In the genomic region with DNA sequence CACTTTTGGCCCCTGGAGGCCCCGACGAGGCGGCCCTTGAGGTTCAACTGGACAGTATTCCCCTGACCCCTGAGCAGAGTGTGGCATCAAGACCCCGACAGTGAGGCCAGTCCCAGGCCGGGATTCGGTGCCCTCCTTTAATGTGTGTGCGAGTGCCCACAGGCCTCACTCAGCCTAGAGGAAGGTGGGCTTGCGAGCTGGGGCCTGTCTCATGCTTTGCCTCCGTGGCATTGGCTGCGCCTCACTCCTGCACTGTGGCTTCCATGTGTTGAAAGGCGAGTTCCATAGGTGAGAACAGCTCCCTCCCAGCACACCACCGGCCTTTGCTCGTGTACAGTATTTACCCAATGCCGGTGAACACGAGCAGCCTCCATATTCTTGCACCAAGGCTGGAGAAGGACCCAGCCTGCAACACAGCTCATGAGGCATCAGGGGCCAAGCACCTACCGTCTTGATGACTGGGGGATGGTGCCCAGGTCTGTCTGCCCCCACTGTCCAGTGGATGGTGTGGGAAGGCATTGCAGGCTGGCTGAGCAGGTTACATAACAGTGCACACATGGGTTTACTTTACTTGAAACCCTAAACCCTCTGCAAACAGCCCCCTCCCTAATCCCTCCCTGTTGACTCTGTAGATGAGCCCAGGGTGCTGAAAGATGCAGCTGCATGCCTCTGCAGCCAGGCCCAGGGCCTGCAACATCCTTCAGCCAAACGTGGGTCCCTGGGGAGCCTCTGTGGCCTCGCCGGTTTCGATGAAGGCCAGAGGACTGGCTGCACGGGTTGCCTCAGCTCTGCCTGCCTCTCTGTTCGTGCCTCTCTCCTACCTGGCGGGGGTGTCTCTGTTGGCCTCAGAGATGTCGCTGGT, we compare ENCODE assay signal across 10 cellular contexts.
DNase-seq lines count a peak whose midpoint lies in the region; ATAC-seq and TF ChIP-seq lines count a peak whose summit lies in the region.
"Had no signal": no experiment of that assay in that cellular context is flagged by ENCODE, and none has a peak within 500 bp of the region (broad histone marks: within the 10 kb centered on the region; RNA-seq: fewer than 3 reads in every experiment).

No MANE protein-coding gene starts in this region.

- H3K4me3 Mint-ChIP-seq in glutamatergic neuron (ENCODE audit: unreplicated experiment): no peak overlapping the region
- H3K4me3 Mint-ChIP-seq: CD8-positive, alpha-beta T cell had no signal

- peaks cover 2% of the 10 kb centered on the region for H3K27me3 Mint-ChIP-seq in glutamatergic neuron (ENCODE audit: unreplicated experiment)

- H3K9me3 ChIP-seq in tibial nerve: no peaks in the 10 kb centered on the region

- no peaks in the 10 kb centered on the region for H3K27me3 ChIP-seq in tibial nerve

- TF ChIP-seq CTCF in glutamatergic neuron (IDR thresholded peaks at IDR 0.05; ENCODE audit: partially characterized antibody, unreplicated experiment) (no peak), tibial nerve (IDR thresholded peaks at IDR 0.05) (no peak)

- peaks cover 8% of the 10 kb centered on the region for H3K9me3 Mint-ChIP-seq in glutamatergic neuron (ENCODE audit: unreplicated experiment)
- H3K9me3 Mint-ChIP-seq: CD8-positive, alpha-beta T cell had no signal

- no peak for TF ChIP-seq EP300 in tibial nerve (IDR thresholded peaks at IDR 0.05)

- H3K36me3 ChIP-seq in tibial nerve: no peaks in the 10 kb centered on the region

- no peak for ATAC-seq in activated CD4-positive, CD25-positive, alpha-beta regulatory T cell treated with anti-CD3 and anti-CD28 coated beads, Interleukin-2, amount 50 U/mL, for 24 hours
- ATAC-seq: CD8-positive, alpha-beta T cell had no signal

- H3K4me1 Mint-ChIP-seq in glutamatergic neuron (ENCODE audit: low read depth, unreplicated experiment): peaks cover 38% of the 10 kb centered on the region

- peak; percentile 23 for DNase-seq in activated CD4-positive, CD25-positive, alpha-beta regulatory T cell treated with anti-CD3 and anti-CD28 coated beads, Interleukin-2, amount 50 U/mL, for 72 hours
- peak; percentile 70 for DNase-seq in NCI-H2029 treated with DMSO at 0.1 percent for 48 hours (lab: John Stamatoyannopoulos, UW)
- peak; percentile 66 for DNase-seq in glutamatergic neuron
- peak; percentile 30 to 49 for DNase-seq in tibial nerve (ENCODE audit: low spot score in 2 of 2)
- no peak for DNase-seq in stimulated activated CD4-positive, alpha-beta T cell treated with anti-CD3 and anti-CD28 coated beads, Interleukin-12 subunit alpha, Interleukin-12 subunit beta, amount 100 ng/mL, for 4 hours
- no peak for DNase-seq in stimulated activated CD4-positive, alpha-beta T cell treated with anti-CD3 and anti-CD28 coated beads, Interleukin-4, amount 100 ng/mL, for 1 hour
- DNase-seq in NCI-H1048 (lab: John Stamatoyannopoulos, UW): no peak
- DNase-seq: activated CD4-positive, alpha-beta T cell treated with anti-CD3 and anti-CD28 coated beads for 1 hour had no signal

- no peak overlapping the region for H3K27ac Mint-ChIP-seq in glutamatergic neuron (ENCODE audit: unreplicated experiment)
- H3K27ac Mint-ChIP-seq: CD8-positive, alpha-beta T cell had no signal

- no peak overlapping the region for H3K27ac ChIP-seq in tibial nerve

- 76% methylated on average over 18 to 21 of the region's 24 CpGs for WGBS in tibial nerve, 2 donors

- peaks cover 8% of the 10 kb centered on the region for H3K36me3 Mint-ChIP-seq in glutamatergic neuron (ENCODE audit: unreplicated experiment)
- H3K36me3 Mint-ChIP-seq: CD8-positive, alpha-beta T cell had no signal

- peaks cover 0 to 25% (median 4%) of the 10 kb centered on the region in 4 donors for H3K4me1 ChIP-seq in tibial nerve

- no peak overlapping the region for H3K4me3 ChIP-seq in tibial nerve

- TF ChIP-seq POLR2A in tibial nerve (IDR thresholded peaks at IDR 0.05): no peak

Comparison
In these comparisons a context has a peak if more than half of its experiments do, and no peak if none do; other contexts are left out.
1. DNase-seq: peak in activated CD4-positive, CD25-positive, alpha-beta regulatory T cell treated with anti-CD3 and anti-CD28 coated beads, Interleukin-2, amount 50 U/mL, for 72 hours (single experiment), NCI-H2029 treated with DMSO at 0.1 percent for 48 hours (single experiment), glutamatergic neuron (single experiment) and tibial nerve (2 of 2); none in stimulated activated CD4-positive, alpha-beta T cell treated with anti-CD3 and anti-CD28 coated beads, Interleukin-12 subunit alpha, Interleukin-12 subunit beta, amount 100 ng/mL, for 4 hours (single experiment), stimulated activated CD4-positive, alpha-beta T cell treated with anti-CD3 and anti-CD28 coated beads, Interleukin-4, amount 100 ng/mL, for 1 hour (single experiment) and NCI-H1048 (single experiment).